ENCODE assay signal across 18 cellular contexts in the genomic region with DNA sequence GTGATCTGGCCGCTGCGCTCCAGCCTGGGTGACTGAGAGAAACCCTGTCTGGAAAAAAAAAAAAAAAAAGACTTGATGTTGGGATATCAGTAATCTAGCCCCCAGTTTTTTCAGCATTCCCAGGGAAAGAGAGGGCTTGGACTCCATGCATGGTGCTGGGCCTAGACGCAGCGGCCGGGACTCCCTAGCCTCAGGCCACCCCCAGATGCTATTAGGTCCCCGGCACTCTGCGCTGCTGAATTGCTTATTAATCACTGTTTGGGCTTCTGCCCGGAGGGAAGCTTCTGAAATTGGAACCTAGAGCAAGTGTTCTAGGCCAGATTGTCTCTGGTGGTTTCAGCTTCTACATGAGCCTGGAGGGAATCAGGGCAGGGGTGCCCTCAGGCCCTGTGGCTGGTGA. TPM values are rescaled to one million over a fixed set of nuclear protein-coding genes. Genes with fewer than 3 reads are reported as not detected.
"Had no signal": no experiment of that assay in that cellular context is flagged by ENCODE, and none has a peak within 500 bp of the region (broad histone marks: within the 10 kb centered on the region; RNA-seq: fewer than 3 reads in every experiment).

No MANE protein-coding gene starts in this region.

- H3K9me3 Mint-ChIP-seq: activated CD4-positive, alpha-beta T cell treated with anti-CD3 and anti-CD28 coated beads, Interleukin-2, amount 10 ng/mL, durations not matched to agents 7 days and 5 days; activated T-helper 1 cell treated with anti-CD3 and anti-CD28 coated beads, Interleukin-12 subunit alpha, Interleukin-12 subunit beta, Interleukin-2, Interleukin-4 antibody, amounts not matched to agents 30 ng/mL and 10 ng/mL and 1 ng/mL, durations not matched to agents 14 hours and 24 hours and 36 hours; memory B cell; naive thymus-derived CD8-positive, alpha-beta T cell; T-helper 2 cell treated with Interferon-gamma antibody and Interleukin-4, amounts not matched to agents 5 μg/mL and 100 μg/mL, for 36 hours had no signal

- H3K9ac ChIP-seq: parathyroid adenoma had no signal

- H3K27me3 Mint-ChIP-seq: memory B cell had no signal

- H3K4me1 Mint-ChIP-seq: activated CD4-positive, alpha-beta T cell treated with anti-CD3 and anti-CD28 coated beads, Interleukin-2, amount 10 ng/mL, durations not matched to agents 7 days and 5 days; memory B cell; naive thymus-derived CD8-positive, alpha-beta T cell had no signal

- ATAC-seq: left lung; naive thymus-derived CD8-positive, alpha-beta T cell had no signal

- H3K27me3 ChIP-seq: hepatocyte, left lung, tibial nerve had no signal

- H3K36me3 Mint-ChIP-seq: memory B cell; naive thymus-derived CD8-positive, alpha-beta T cell had no signal

- H3K27ac ChIP-seq: hepatocyte, neutrophil, parathyroid adenoma, skin epidermis, tibial nerve had no signal

- DNase-seq: activated CD4-positive, alpha-beta T cell treated with anti-CD3 and anti-CD28 coated beads, Interleukin-2, amount 10 ng/mL, durations not matched to agents 7 days and 5 days; activated CD8-positive, alpha-beta memory T cell treated with anti-CD3 and anti-CD28 coated beads for 24 hours; anterior cingulate cortex; erythroblast; naive thymus-derived CD8-positive, alpha-beta T cell; stimulated activated CD4-positive, alpha-beta T cell treated with anti-CD3 and anti-CD28 coated beads, Interleukin-15, amount 100 ng/mL, for 24 hours; stimulated activated CD4-positive, alpha-beta T cell treated with anti-CD3 and anti-CD28 coated beads, Interleukin-4, amount 100 ng/mL, for 1 hour; stimulated activated naive CD4-positive, alpha-beta T cell had no signal

- H3K4me3 ChIP-seq: hepatocyte, left lung, skin epidermis, tibial nerve had no signal

- H3K36me3 ChIP-seq: neutrophil, tibial nerve had no signal

- H3K27ac Mint-ChIP-seq: activated CD4-positive, alpha-beta T cell treated with anti-CD3 and anti-CD28 coated beads, Interleukin-2, amount 10 ng/mL, durations not matched to agents 7 days and 5 days; activated T-helper 1 cell treated with anti-CD3 and anti-CD28 coated beads, Interleukin-12 subunit alpha, Interleukin-12 subunit beta, Interleukin-2, Interleukin-4 antibody, amounts not matched to agents 30 ng/mL and 10 ng/mL and 1 ng/mL, durations not matched to agents 14 hours and 24 hours and 36 hours; memory B cell; T-helper 2 cell treated with Interferon-gamma antibody and Interleukin-4, amounts not matched to agents 5 μg/mL and 100 μg/mL, for 36 hours had no signal

- H3K9me3 ChIP-seq: left lung, neutrophil, tibial nerve had no signal

- H3K4me3 Mint-ChIP-seq: activated CD4-positive, alpha-beta T cell treated with anti-CD3 and anti-CD28 coated beads, Interleukin-2, amount 10 ng/mL, durations not matched to agents 7 days and 5 days; activated T-helper 1 cell treated with anti-CD3 and anti-CD28 coated beads, Interleukin-12 subunit alpha, Interleukin-12 subunit beta, Interleukin-2, Interleukin-4 antibody, amounts not matched to agents 30 ng/mL and 10 ng/mL and 1 ng/mL, durations not matched to agents 14 hours and 24 hours and 36 hours; memory B cell; naive thymus-derived CD8-positive, alpha-beta T cell; T-helper 2 cell treated with Interferon-gamma antibody and Interleukin-4, amounts not matched to agents 5 μg/mL and 100 μg/mL, for 36 hours had no signal

- H3K4me1 ChIP-seq: parathyroid adenoma had no signal

RNA-seq across cellular contexts. Expression of a gene that starts 39.0 kb away (rescaled TPM):
- total RNA-seq: activated T-helper 1 cell treated with anti-CD3 and anti-CD28 coated beads, Interleukin-12 subunit alpha, Interleukin-12 subunit beta, Interleukin-2, Interleukin-4 antibody, amounts not matched to agents 30 ng/mL and 10 ng/mL and 1 ng/mL, durations not matched to agents 14 hours and 24 hours and 36 hours had no signal
- polyA plus RNA-seq: keratinocyte; naive thymus-derived CD8-positive, alpha-beta T cell had no signal

RNA-seq across cellular contexts. Expression of a gene that starts 50.7 kb away (rescaled TPM):
- total RNA-seq: hepatocyte had no signal
- polyA plus RNA-seq: keratinocyte had no signal
